Comparison of ENCODE assay signal across 8 cellular contexts in the genomic region with DNA sequence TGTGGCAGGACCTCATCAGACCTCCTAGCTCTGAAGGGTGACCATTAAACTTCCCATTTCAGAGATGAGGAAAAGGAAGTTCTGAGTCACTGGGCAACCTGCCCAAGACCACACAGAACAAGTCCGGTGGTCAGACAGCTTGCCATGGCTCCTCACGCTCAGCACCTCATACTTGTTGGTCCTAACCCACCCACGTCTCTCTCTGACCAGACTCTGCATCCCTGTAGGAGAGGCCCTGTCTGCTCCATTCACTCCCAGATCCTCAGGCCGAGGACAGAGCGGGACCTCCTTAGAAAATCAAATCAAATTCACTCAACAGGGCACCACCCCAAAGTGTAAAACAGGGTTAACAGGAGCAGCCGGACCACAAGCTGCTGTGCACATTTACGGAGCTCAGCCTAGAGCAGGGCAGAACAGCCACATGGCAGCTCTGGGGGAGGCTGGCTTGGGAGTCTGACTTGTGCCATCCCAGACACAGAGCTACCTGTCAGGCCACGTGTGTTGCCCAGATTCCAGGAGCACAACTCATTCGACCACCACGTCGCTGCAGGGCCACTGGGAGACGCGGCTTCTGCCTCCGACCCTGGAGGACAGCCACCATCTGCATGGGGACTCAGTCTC. TPM values are rescaled to one million over a fixed set of nuclear protein-coding genes. Genes with fewer than 3 reads are reported as not detected.
A peak's percentile ranks its signal among the peaks of the same experiment; 100 is the strongest.
DNase-seq lines count a peak whose midpoint lies in the region; ATAC-seq and TF ChIP-seq lines count a peak whose summit lies in the region.

No MANE protein-coding gene starts in this region.

- no peak overlapping the region for H3K4me3 ChIP-seq in CD4-positive, CD25-positive, alpha-beta regulatory T cell (ENCODE audit: low read depth, low read length)
- H3K4me3 ChIP-seq in Loucy (ENCODE audit: low read length, poor library complexity, severe bottlenecking) (peak overlapping the region; percentile 100), astrocyte of the spinal cord (ENCODE audit: low read depth, low read length) (peak overlapping the region; percentile 60), iPS-18c (ENCODE audit: insufficient read depth, low read depth, low read length) (peak overlapping the region; percentile 36)

- in situ Hi-C loops in astrocyte of the spinal cord (cut with HindIII; ENCODE audit: low sequenced_read_pairs) = no loop called here

- peaks cover 14% of the 10 kb centered on the region for H4K20me1 ChIP-seq in Loucy (ENCODE audit: insufficient read depth, low read length, poor library complexity, severe bottlenecking)

- H3K36me3 ChIP-seq in CD4-positive, CD25-positive, alpha-beta regulatory T cell (ENCODE audit: control insufficient read depth, insufficient read depth, low read length) = no peaks in the 10 kb centered on the region
- no peaks in the 10 kb centered on the region for H3K36me3 ChIP-seq in Loucy (ENCODE audit: insufficient read depth, low read length)

- peaks cover 59% of the 10 kb centered on the region for H3K79me2 ChIP-seq in Loucy (ENCODE audit: insufficient read depth, low read length)

- H3K36me3 Mint-ChIP-seq in CD4-positive, CD25-positive, alpha-beta regulatory T cell = peaks cover 18% of the 10 kb centered on the region

- no peaks in the 10 kb centered on the region for H3K9me2 ChIP-seq in Loucy (replicated peaks; ENCODE audit: low read depth, low read length)

- TF ChIP-seq CTCF in Loucy (conservative IDR thresholded peaks at IDR 0.05; ENCODE audit: low read length) (no peak), astrocyte of the spinal cord (IDR thresholded peaks at IDR 0.05; ENCODE audit: low read depth, low read length) (no peak)

- H3K4me1 ChIP-seq in CD4-positive, CD25-positive, alpha-beta regulatory T cell (ENCODE audit: control insufficient read depth, insufficient read depth, low read length, poor library complexity, severe bottlenecking) = peaks cover 35% of the 10 kb centered on the region
- H3K4me1 ChIP-seq in Loucy (ENCODE audit: insufficient read depth, low read length, poor library complexity, severe bottlenecking) = peaks cover 57% of the 10 kb centered on the region

- DNase-seq in CD4-positive, CD25-positive, alpha-beta regulatory T cell = no peak
- peak; percentile 89 for DNase-seq in astrocyte of the spinal cord (ENCODE audit: low read depth, low spot score)
- DNase-seq in stimulated activated CD8-positive, alpha-beta memory T cell treated with anti-CD3 and anti-CD28 coated beads, Interleukin-4, amount 100 ng/mL, for 48 hours = peak; percentile 30
- DNase-seq in stimulated activated CD4-positive, alpha-beta T cell treated with anti-CD3 and anti-CD28 coated beads, Interleukin-4, amount 100 ng/mL, for 4 hours = no peak

- no peak overlapping the region for H2AFZ ChIP-seq in Loucy (ENCODE audit: low read length)

- no peaks in the 10 kb centered on the region for H3K9me3 ChIP-seq in CD4-positive, CD25-positive, alpha-beta regulatory T cell (ENCODE audit: control insufficient read depth in 2 of 2, low read length in 2 of 2)
- H3K9me3 ChIP-seq in Loucy (ENCODE audit: insufficient read depth, low read depth, low read length) (no peaks in the 10 kb centered on the region), iPS-18c (ENCODE audit: control insufficient read depth, insufficient read depth, low read length) (no peaks in the 10 kb centered on the region)

- H3K4me3 Mint-ChIP-seq in CD4-positive, CD25-positive, alpha-beta regulatory T cell = peak overlapping the region; percentile 81 to 93 (median 86)

- H3K27ac ChIP-seq in CD4-positive, CD25-positive, alpha-beta regulatory T cell (ENCODE audit: insufficient read depth, low read length, poor library complexity, severe bottlenecking) = no peak overlapping the region

- H3K27me3 Mint-ChIP-seq in CD4-positive, CD25-positive, alpha-beta regulatory T cell = peaks cover 16% of the 10 kb centered on the region

- no peaks in the 10 kb centered on the region for H3K27me3 ChIP-seq in CD4-positive, CD25-positive, alpha-beta regulatory T cell (ENCODE audit: control insufficient read depth, insufficient read depth, low read length)
- no peaks in the 10 kb centered on the region for H3K27me3 ChIP-seq in Loucy (ENCODE audit: insufficient read depth, low read length, poor library complexity, severe bottlenecking)

- H3K27ac Mint-ChIP-seq in CD4-positive, CD25-positive, alpha-beta regulatory T cell = peak overlapping the region; percentile 25 to 83 (median 52)

- peak overlapping the region; percentile 94 for H3K9ac ChIP-seq in Loucy (ENCODE audit: low read depth, low read length, poor library complexity, severe bottlenecking)

- peak overlapping the region; percentile 99 for H3K4me2 ChIP-seq in Loucy (ENCODE audit: low read depth, low read length, poor library complexity, severe bottlenecking)

- H3F3A ChIP-seq in Loucy (ENCODE audit: low read depth) = no peaks in the 10 kb centered on the region

- H3K9me3 Mint-ChIP-seq in CD4-positive, CD25-positive, alpha-beta regulatory T cell = peaks cover 0 to 1% (median 0%) of the 10 kb centered on the region in 7 donors

- H3K4me1 Mint-ChIP-seq in CD4-positive, CD25-positive, alpha-beta regulatory T cell = peaks cover 31 to 68% (median 42%) of the 10 kb centered on the region in 4 donors

- ATAC-seq in CD4-positive, CD25-positive, alpha-beta regulatory T cell (ENCODE audit: low read depth in 2 of 2) = no peak
- ATAC-seq in HG02840 (IDR thresholded peaks at IDR 0.05; ENCODE audit: low FRiP score, unreplicated experiment) = no peak
- ATAC-seq in HG03095 (IDR thresholded peaks at IDR 0.05; ENCODE audit: unreplicated experiment) = no peak

RNA-seq across cellular contexts. Expression of a gene that starts 1.7 kb away (rescaled TPM):
- 15.8 TPM for total RNA-seq in CD4-positive, CD25-positive, alpha-beta regulatory T cell
- polyA plus RNA-seq in CD4-positive, CD25-positive, alpha-beta regulatory T cell = 1 to 10 TPM; 2.0 to 4.3 (median 2.9) TPM

RNA-seq across cellular contexts. Expression of a gene that starts 51.7 kb away (rescaled TPM):
- total RNA-seq in CD4-positive, CD25-positive, alpha-beta regulatory T cell = 0.12 TPM
- under 1 TPM in 1 of 4 donors, not detected in 3; 0.22 TPM for polyA plus RNA-seq in CD4-positive, CD25-positive, alpha-beta regulatory T cell

Comparison
In these comparisons a context has a peak if more than half of its experiments do, and no peak if none do; other contexts are left out.
1. DNase-seq: peak in astrocyte of the spinal cord (single experiment) and stimulated activated CD8-positive, alpha-beta memory T cell treated with anti-CD3 and anti-CD28 coated beads, Interleukin-4, amount 100 ng/mL, for 48 hours (single experiment); none in CD4-positive, CD25-positive, alpha-beta regulatory T cell (0 of 3) and stimulated activated CD4-positive, alpha-beta T cell treated with anti-CD3 and anti-CD28 coated beads, Interleukin-4, amount 100 ng/mL, for 4 hours (0 of 2).